ENCODE assay signal across 2 cellular contexts in genomic region chr1:44262414-44262813, GRCh38.
TF ChIP-seq lines count a peak whose summit lies in the region.

No MANE protein-coding gene starts in this region.

TF ChIP-seq in H1, 55 proteins besides CTCF, POLR2A, EP300 and RAD21:
- no peak for TF ChIP-seq RBBP5 (IDR thresholded peaks at IDR 0.05; ENCODE audit: borderline replicate concordance, low read depth, low read length)
- TF ChIP-seq CEBPB (IDR thresholded peaks at IDR 0.05; ENCODE audit: low read depth, low read length) = no peak
- no peak for TF ChIP-seq JUND (IDR thresholded peaks at IDR 0.05; ENCODE audit: low read length)
- TF ChIP-seq CHD2 (IDR thresholded peaks at IDR 0.05; ENCODE audit: low read length) = no peak
- no peak for TF ChIP-seq TAF7 (optimal IDR thresholded peaks at IDR 0.05; ENCODE audit: borderline replicate concordance, low read depth, low read length)
- no peak for TF ChIP-seq JUN (IDR thresholded peaks at IDR 0.05; ENCODE audit: low read depth, low read length)
- TF ChIP-seq SP1 (IDR thresholded peaks at IDR 0.05; ENCODE audit: low read depth, low read length) = no peak
- TF ChIP-seq BCL11A (IDR thresholded peaks at IDR 0.05; ENCODE audit: low read depth in 2 of 2, low read length in 2 of 2) = no peak
- TF ChIP-seq GTF2F1 (IDR thresholded peaks at IDR 0.05; ENCODE audit: borderline replicate concordance, low read depth, low read length) = no peak
- no peak for TF ChIP-seq TEAD4 (IDR thresholded peaks at IDR 0.05; ENCODE audit: low read depth, low read length)

TF ChIP-seq in SK-N-SH, 30 proteins besides CTCF, POLR2A, EP300 and RAD21:
- TF ChIP-seq USF1 (IDR thresholded peaks at IDR 0.05; ENCODE audit: borderline replicate concordance, low read depth) (no peak), ELF1 (IDR thresholded peaks at IDR 0.05) (no peak), FOSL2 (IDR thresholded peaks at IDR 0.05; ENCODE audit: borderline replicate concordance, low read depth) (no peak), FOXM1 (IDR thresholded peaks at IDR 0.05; ENCODE audit: low read depth) (no peak), EZH2phosphoT487 (IDR thresholded peaks at IDR 0.05; ENCODE audit: borderline replicate concordance, low read depth) (no peak), REST (IDR thresholded peaks at IDR 0.05; ENCODE audit: low read depth, low read length) (no peak), POLR2AphosphoS5 (IDR thresholded peaks at IDR 0.05; ENCODE audit: low read depth, low read length) (no peak), YY1 (IDR thresholded peaks at IDR 0.05; ENCODE audit: low read depth) (no peak), MEF2A (IDR thresholded peaks at IDR 0.05; ENCODE audit: borderline replicate concordance, low read depth) (no peak), SMC3 (IDR thresholded peaks at IDR 0.05; ENCODE audit: low read depth, low read length) (no peak), JUND (IDR thresholded peaks at IDR 0.05) (no peak), NRF1 (IDR thresholded peaks at IDR 0.05; ENCODE audit: low read depth, low read length) (no peak), TCF12 (IDR thresholded peaks at IDR 0.05) (no peak)
